8 cellular contexts compared by ENCODE assay signal in genomic region chr1:234961468-234962339, GRCh38.
DNase-seq lines count a peak whose midpoint lies in the region; ATAC-seq lines count a peak whose summit lies in the region.

No MANE protein-coding gene starts in this region.

- H3K27me3 Mint-ChIP-seq in IgD-negative memory B cell, result peaks cover 2% of the 10 kb centered on the region
- no peaks in the 10 kb centered on the region for H3K27me3 Mint-ChIP-seq in activated naive CD8-positive, alpha-beta T cell treated with anti-CD3 and anti-CD28 coated beads, Interleukin-2, amount 50 U/mL, for 24 hours

- no peaks in the 10 kb centered on the region for H3K27me3 ChIP-seq in layer of hippocampus (ENCODE audit: control insufficient read depth, insufficient read depth, low read length)

- DNase-seq in SIG-M5 treated with dmso at 0.1 percent for 504 hours (lab: John Stamatoyannopoulos, UW; ENCODE audit: unreplicated experiment) (peak; percentile 73), SIG-M5 (lab: John Stamatoyannopoulos, UW) (no peak)
- no peak for DNase-seq in activated naive CD8-positive, alpha-beta T cell treated with anti-CD3 and anti-CD28 coated beads, Interleukin-2, amount 50 U/mL, for 24 hours
- DNase-seq in stimulated activated CD4-positive, alpha-beta T cell treated with anti-CD3 and anti-CD28 coated beads, Interleukin-1b, Interleukin-23, amount 100 ng/mL, for 48 hours, result no peak

- ATAC-seq in activated naive CD8-positive, alpha-beta T cell treated with anti-CD3 and anti-CD28 coated beads, Interleukin-2, amount 50 U/mL, for 24 hours, result peak; percentile 40
- ATAC-seq in HG02798 (IDR thresholded peaks at IDR 0.05; ENCODE audit: poor library complexity, unreplicated experiment), result no peak

- peak overlapping the region; percentile 24 for H3K27ac ChIP-seq in layer of hippocampus (ENCODE audit: low read depth, low read length)
- H3K27ac ChIP-seq in temporal lobe (ENCODE audit: low read depth, low read length), result peak overlapping the region; percentile 50

- H3K27ac Mint-ChIP-seq in IgD-negative memory B cell, result peak overlapping the region; percentile 89 to 96 (median 92)
- H3K27ac Mint-ChIP-seq in activated naive CD8-positive, alpha-beta T cell treated with anti-CD3 and anti-CD28 coated beads, Interleukin-2, amount 50 U/mL, for 24 hours, result peak overlapping the region; percentile 93

- peak overlapping the region in 3 of 4 donors; percentile 64 to 92 (median 66) for H3K4me3 Mint-ChIP-seq in IgD-negative memory B cell
- peak overlapping the region; percentile 62 for H3K4me3 Mint-ChIP-seq in activated naive CD8-positive, alpha-beta T cell treated with anti-CD3 and anti-CD28 coated beads, Interleukin-2, amount 50 U/mL, for 24 hours

- peaks cover 5% of the 10 kb centered on the region for H3K36me3 Mint-ChIP-seq in IgD-negative memory B cell
- H3K36me3 Mint-ChIP-seq in activated naive CD8-positive, alpha-beta T cell treated with anti-CD3 and anti-CD28 coated beads, Interleukin-2, amount 50 U/mL, for 24 hours (ENCODE audit: low read depth), result no peaks in the 10 kb centered on the region

- peaks cover 0 to 5% (median 4%) of the 10 kb centered on the region in 3 donors for H3K9me3 Mint-ChIP-seq in IgD-negative memory B cell
- H3K9me3 Mint-ChIP-seq in activated naive CD8-positive, alpha-beta T cell treated with anti-CD3 and anti-CD28 coated beads, Interleukin-2, amount 50 U/mL, for 24 hours, result no peaks in the 10 kb centered on the region

- H3K4me1 Mint-ChIP-seq in IgD-negative memory B cell, result peaks cover 31 to 48% (median 38%) of the 10 kb centered on the region in 3 donors
- peaks cover 85% of the 10 kb centered on the region for H3K4me1 Mint-ChIP-seq in activated naive CD8-positive, alpha-beta T cell treated with anti-CD3 and anti-CD28 coated beads, Interleukin-2, amount 50 U/mL, for 24 hours
